2 cellular contexts compared by ENCODE assay signal in the genomic region with DNA sequence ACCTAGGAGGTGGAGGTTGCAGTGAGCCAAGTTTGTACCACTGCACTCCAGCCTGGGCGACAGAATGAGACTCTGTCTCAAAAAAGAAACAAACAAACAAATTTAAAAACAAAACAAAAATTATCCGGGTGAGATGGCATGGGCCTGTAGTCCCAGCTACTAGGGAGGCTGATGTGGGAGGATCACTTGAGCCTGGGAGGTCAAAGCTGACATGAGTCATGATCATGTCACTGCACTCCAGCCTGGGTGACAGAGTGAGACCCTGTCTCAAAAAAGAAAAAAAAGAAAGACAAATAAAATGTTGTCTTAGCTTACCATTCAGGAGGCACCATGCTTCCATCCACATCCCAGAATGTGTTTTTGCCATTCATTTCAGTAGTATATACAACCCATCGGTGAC.
A peak's percentile ranks its signal among the peaks of the same experiment; 100 is the strongest.
TF ChIP-seq lines count a peak whose summit lies in the region.
"Not testable (repeated sequence)": the region's sequence is repeated elsewhere in the genome, so short reads cannot be mapped to it uniquely, and the experiment has no call there.

No MANE protein-coding gene starts in this region.

TF ChIP-seq in HCT116, 20 proteins besides CTCF, POLR2A, EP300 and RAD21:
- TF ChIP-seq FOSL1 (IDR thresholded peaks at IDR 0.05; ENCODE audit: low read depth), result peak; percentile 35
TF ChIP-seq in HCT116: peak in this region for 1; not testable (repeated sequence) for 19.

TF ChIP-seq in K562, 482 proteins besides CTCF, POLR2A, EP300 and RAD21:
- TF ChIP-seq, protein P1, sequence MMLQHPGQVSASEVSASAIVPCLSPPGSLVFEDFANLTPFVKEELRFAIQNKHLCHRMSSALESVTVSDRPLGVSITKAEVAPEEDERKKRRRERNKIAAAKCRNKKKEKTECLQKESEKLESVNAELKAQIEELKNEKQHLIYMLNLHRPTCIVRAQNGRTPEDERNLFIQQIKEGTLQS (IDR thresholded peaks at IDR 0.05), result peak; percentile 24; the same call in 1 of the 2 replicates
- TF ChIP-seq, protein P1 (CRISPR knock-in tag; conservative IDR thresholded peaks at IDR 0.05), result not testable (repeated sequence)
